Comparison of ENCODE assay signal across 8 cellular contexts in the genomic region with DNA sequence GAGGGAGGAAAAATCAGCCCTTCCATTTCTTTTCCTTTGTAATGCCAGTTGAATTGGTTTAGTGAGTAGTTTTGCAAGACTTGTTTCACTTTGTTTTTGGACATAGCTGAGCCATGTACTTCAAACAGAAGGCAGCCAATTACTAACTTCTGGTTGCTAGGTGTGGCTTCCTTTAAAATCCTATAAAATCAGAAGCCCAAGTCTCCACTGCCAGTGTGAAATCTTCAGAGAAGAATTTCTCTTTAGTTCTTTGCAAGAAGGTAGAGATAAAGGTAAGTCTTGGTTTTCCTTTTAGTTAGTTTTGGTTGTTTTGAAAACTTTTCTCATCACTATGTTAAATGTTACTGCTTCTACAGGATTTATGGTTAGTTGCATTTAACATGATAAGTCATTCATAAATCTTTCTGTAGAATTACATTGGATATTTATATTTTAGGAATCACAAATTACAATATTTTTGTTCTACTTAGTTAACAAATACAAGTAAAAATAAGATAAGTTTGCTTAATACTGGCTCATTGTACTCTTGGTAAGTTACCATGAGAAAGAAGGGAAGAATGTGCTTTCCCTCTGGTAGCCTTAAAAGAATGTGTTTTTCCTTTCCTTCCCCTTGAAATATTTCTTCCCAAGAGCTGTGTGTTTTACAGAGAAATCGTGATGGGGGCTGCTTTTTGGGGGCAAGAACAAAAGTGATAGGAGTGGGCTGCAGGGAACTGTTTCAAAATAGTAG. TPM values are rescaled to one million over a fixed set of nuclear protein-coding genes. Genes with fewer than 3 reads are reported as not detected.
DNase-seq lines count a peak whose midpoint lies in the region; ATAC-seq and TF ChIP-seq lines count a peak whose summit lies in the region.

A gene with protein sequence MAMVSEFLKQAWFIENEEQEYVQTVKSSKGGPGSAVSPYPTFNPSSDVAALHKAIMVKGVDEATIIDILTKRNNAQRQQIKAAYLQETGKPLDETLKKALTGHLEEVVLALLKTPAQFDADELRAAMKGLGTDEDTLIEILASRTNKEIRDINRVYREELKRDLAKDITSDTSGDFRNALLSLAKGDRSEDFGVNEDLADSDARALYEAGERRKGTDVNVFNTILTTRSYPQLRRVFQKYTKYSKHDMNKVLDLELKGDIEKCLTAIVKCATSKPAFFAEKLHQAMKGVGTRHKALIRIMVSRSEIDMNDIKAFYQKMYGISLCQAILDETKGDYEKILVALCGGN (plus strand): TSS at position 213 of the 730 bp plus-strand sequence. CDS start 6,671 bp downstream, outside the sequence.

- DNase-seq in AG09309 (ENCODE audit: low read depth), result peak; percentile 80
- no peak for DNase-seq in cardiac septum (ENCODE audit: low spot score)
- no peak for DNase-seq in sigmoid colon
- DNase-seq in anterior cingulate cortex (lab: John Stamatoyannopoulos, UW), result no peak

- H3K36me3 ChIP-seq in sigmoid colon, result no peaks in the 10 kb centered on the region

- peak within 1 kb of the TSS; percentile 62 for H3K4me3 ChIP-seq in AG09309 (ENCODE audit: control insufficient read depth, low read depth, low read length)
- H3K4me3 ChIP-seq in sigmoid colon, result peak within 1 kb of the TSS; percentile 18 to 58 (median 50)

- no peaks in the 10 kb centered on the region for H3K27me3 ChIP-seq in sigmoid colon

- H3K4me1 Mint-ChIP-seq in IgD-negative memory B cell, result peaks cover 0 to 6% (median 0%) of the 10 kb centered on the region in 3 donors
- H3K4me1 Mint-ChIP-seq in activated naive CD8-positive, alpha-beta T cell (ENCODE audit: low read depth), result peaks cover 80% of the 10 kb centered on the region

- intact Hi-C loops in cardiac septum (cut with DNase I) (no loop called here), sigmoid colon (cut with DNase I) (no loop called here)

- no peaks in the 10 kb centered on the region for H3K36me3 Mint-ChIP-seq in IgD-negative memory B cell
- peaks cover 6% of the 10 kb centered on the region for H3K36me3 Mint-ChIP-seq in activated naive CD8-positive, alpha-beta T cell

- H3K9me3 ChIP-seq in sigmoid colon, result no peaks in the 10 kb centered on the region

- ATAC-seq in HG03095 (IDR thresholded peaks at IDR 0.05; ENCODE audit: unreplicated experiment), result no peak
- ATAC-seq in HG03442 (IDR thresholded peaks at IDR 0.05; ENCODE audit: unreplicated experiment), result no peak

- no peaks in the 10 kb centered on the region for H3K27me3 Mint-ChIP-seq in IgD-negative memory B cell
- no peaks in the 10 kb centered on the region for H3K27me3 Mint-ChIP-seq in activated naive CD8-positive, alpha-beta T cell

- no peak for TF ChIP-seq EP300 in sigmoid colon (IDR thresholded peaks at IDR 0.05)

- H3K27ac Mint-ChIP-seq in IgD-negative memory B cell, result peak within 1 kb of the TSS in 1 of 3 donors; percentile 60
- peak within 1 kb of the TSS; percentile 96 for H3K27ac Mint-ChIP-seq in activated naive CD8-positive, alpha-beta T cell

- 11 to 40% methylated on average over 1 of the region's 1 CpG for WGBS in sigmoid colon, 2 donors

- peaks cover 0 to 78% (median 55%) of the 10 kb centered on the region in 4 donors for H3K4me1 ChIP-seq in sigmoid colon

- peak; percentile 26 to 56 for TF ChIP-seq POLR2A in sigmoid colon (IDR thresholded peaks at IDR 0.05)

- peak within 1 kb of the TSS; percentile 74 to 86 (median 78) for H3K27ac ChIP-seq in sigmoid colon

- no peak for TF ChIP-seq CTCF in AG09309 (IDR thresholded peaks at IDR 0.05; ENCODE audit: control insufficient read depth, insufficient read depth, low read depth, low read length, missing control alignments)
- no peak for TF ChIP-seq CTCF in sigmoid colon (IDR thresholded peaks at IDR 0.05)

- peak within 1 kb of the TSS in 1 of 4 donors; percentile 80 for H3K4me3 Mint-ChIP-seq in IgD-negative memory B cell
- peak within 1 kb of the TSS; percentile 92 for H3K4me3 Mint-ChIP-seq in activated naive CD8-positive, alpha-beta T cell

- H3K9me3 Mint-ChIP-seq in IgD-negative memory B cell, result no peaks in the 10 kb centered on the region
- no peaks in the 10 kb centered on the region for H3K9me3 Mint-ChIP-seq in activated naive CD8-positive, alpha-beta T cell (ENCODE audit: low read depth)

RNA-seq across cellular contexts. Expression of the gene that starts here (rescaled TPM):
- polyA plus RNA-seq in IgD-negative memory B cell, result 10.3 TPM
- 42.7 TPM for total RNA-seq in cardiac septum
- 100 to 1,000 TPM; 135 to 214 (median 170) TPM for total RNA-seq in sigmoid colon
- 100 to 1,000 TPM in 1 of 3 donors, 10 to 100 TPM in 2; 52.5 to 132 (median 75.2) TPM for polyA plus RNA-seq in sigmoid colon
